Comparison of ENCODE assay signal across 8 cellular contexts in genomic region chr6:150334790-150335783, GRCh38. TPM values are rescaled to one million over a fixed set of nuclear protein-coding genes. Genes with fewer than 3 reads are reported as not detected.
A peak's percentile ranks its signal among the peaks of the same experiment; 100 is the strongest.
DNase-seq lines count a peak whose midpoint lies in the region; ATAC-seq and TF ChIP-seq lines count a peak whose summit lies in the region.

No MANE protein-coding gene starts in this region.

- ATAC-seq in HCT116 (peak; percentile 74), memory B cell (ENCODE audit: low read depth) (peak; percentile 37), GM18873 (IDR thresholded peaks at IDR 0.05; ENCODE audit: low FRiP score, unreplicated experiment) (no peak)

- TF ChIP-seq CTCF in HCT116 (IDR thresholded peaks at IDR 0.05 in 2 of 3, conservative IDR thresholded peaks at IDR 0.05 in 1 of 3; ENCODE audit: borderline replicate concordance in 1 of 3, insufficient read depth in 1 of 3, low read depth in 2 of 3, low read length in 2 of 3) (peak; percentile 70 to 94 (median 91)), dorsolateral prefrontal cortex (IDR thresholded peaks at IDR 0.05 in 54 of 56, conservative IDR thresholded peaks at IDR 0.05 in 2 of 56; ENCODE audit: low read depth in 1 of 56, partially characterized antibody in 56 of 56) (peak; percentile 51 to 94 (median 84))

- POLR2A ChIA-PET in HCT116 (lab: Charles Lee) = no interaction called here

- no peak overlapping the region for H3K9ac ChIP-seq in HCT116 (ENCODE audit: low read length)

- H2AFZ ChIP-seq in HCT116 (ENCODE audit: low read depth, low read length, poor library complexity, severe bottlenecking) = peak overlapping the region; percentile 17

- H3K27ac ChIP-seq in HCT116 (ENCODE audit: low read depth, low read length) (no peak overlapping the region), dorsolateral prefrontal cortex (no peak overlapping the region)

- H3K27ac Mint-ChIP-seq in memory B cell = no peak overlapping the region

- H3K4me3 ChIP-seq in HCT116 (replicated peaks in 1 of 2; ENCODE audit: low read depth in 1 of 2, low read length in 2 of 2) (no peak overlapping the region), dorsolateral prefrontal cortex (no peak overlapping the region)

- TF ChIP-seq POLR2A in HCT116 (IDR thresholded peaks at IDR 0.05; ENCODE audit: borderline replicate concordance, extremely low read depth, insufficient read depth, insufficient read length) = no peak

- peaks cover 6% of the 10 kb centered on the region for H3K27me3 Mint-ChIP-seq in memory B cell

- peak; percentile 98 for TF ChIP-seq RAD21 in HCT116 (IDR thresholded peaks at IDR 0.05; ENCODE audit: low read depth)

- H3K36me3 Mint-ChIP-seq in memory B cell = no peaks in the 10 kb centered on the region

- H3K36me3 ChIP-seq in HCT116 (ENCODE audit: control insufficient read depth in 1 of 2, insufficient read depth in 2 of 2, low read length in 2 of 2) = no peaks in the 10 kb centered on the region

- BruUV-seq in HCT116 (replicated peaks; lab: Mats Ljungman, UMichigan) = no TSS peak

- H3K79me2 ChIP-seq in HCT116 (ENCODE audit: insufficient read depth, low read length) = no peaks in the 10 kb centered on the region

- no peaks in the 10 kb centered on the region for H4K20me1 ChIP-seq in HCT116 (ENCODE audit: insufficient read depth)

- no peaks in the 10 kb centered on the region for H3K9me3 ChIP-seq in HCT116 (ENCODE audit: control insufficient read depth in 1 of 2, insufficient read depth in 1 of 2, low read depth in 1 of 2, low read length in 2 of 2)

- H3K4me2 ChIP-seq in HCT116 (ENCODE audit: low read length) = no peak overlapping the region

- H3K4me1 ChIP-seq in HCT116 (ENCODE audit: control insufficient read depth in 1 of 2, insufficient read depth in 2 of 2, low read length in 2 of 2) = peaks cover 0 to 8% of the 10 kb centered on the region in 2 experiments; a peak in 2 of 4 replicates

- RAD21 ChIA-PET in HCT116 (lab: Charles Lee; ENCODE audit: low non-redundant PET in 1 of 2, low total read pairs in 2 of 2, uncharacterized antibody in 2 of 2, unreplicated experiment in 2 of 2) = interaction anchor here in 1 of 2 experiments (1.0 kb wide), 2 partner anchors 254 to 256 kb away, joined by 4 read pairs; no protein-coding TSS in a partner anchor

- H3K27me3 ChIP-seq in HCT116 (ENCODE audit: insufficient read depth, low read length) = no peaks in the 10 kb centered on the region
- H3K27me3 ChIP-seq in dorsolateral prefrontal cortex = peaks cover 0 to 2% (median 0%) of the 10 kb centered on the region in 45 donors

- H3K4me1 Mint-ChIP-seq in memory B cell = no peaks in the 10 kb centered on the region

- no peak overlapping the region for H3K4me3 Mint-ChIP-seq in memory B cell

- H3K9me2 ChIP-seq in HCT116 (ENCODE audit: insufficient read depth) = no peaks in the 10 kb centered on the region

- no peaks in the 10 kb centered on the region for H3K9me3 Mint-ChIP-seq in memory B cell

- DNase-seq in NCI-H1417 (lab: John Stamatoyannopoulos, UW) = peak; percentile 44 to 83 (median 56)
- no peak for DNase-seq in NCI-H1417 treated with DMSO at 0.1 percent for 48 hours (lab: John Stamatoyannopoulos, UW)
- peak; percentile 80 for DNase-seq in HCT116 (ENCODE audit: low read depth, low spot score)
- peak; percentile 39 for DNase-seq in RPMI7951 (ENCODE audit: low read depth)
- DNase-seq in dorsolateral prefrontal cortex = peak in 4 of 10 donors; percentile 18 to 70 (median 37)
- DNase-seq in memory B cell (ENCODE audit: low spot score in 2 of 2) = peak; percentile 24 to 42
- no peak for DNase-seq in effector CD4-positive, alpha-beta T cell

- intact Hi-C loops in HCT116 (cut with micrococcal nuclease) = loop anchor here (1.0 to 10.0 kb wide), 6 partner anchors 62 to 480 kb away; partner anchors contain the start of genes PPP1R14C and RAET1L
- intact Hi-C loops in dorsolateral prefrontal cortex (cut with DNase I) = loop anchor here (2.0 to 5.0 kb wide), 3 partner anchors 253 to 498 kb away; no protein-coding TSS in a partner anchor

- CTCF ChIA-PET in HCT116 (lab: Charles Lee) = interaction anchor here (0.6 to 1.8 kb wide), 6 partner anchors 154 to 326 kb away, joined by 3 to 24 read pairs (median 4); no protein-coding TSS in a partner anchor

TF ChIP-seq in HCT116, 20 proteins besides CTCF, POLR2A, EP300 and RAD21:
- TF ChIP-seq TCF7L2 (IDR thresholded peaks at IDR 0.05; ENCODE audit: borderline replicate concordance, extremely low read depth, insufficient read depth, insufficient read length) (no peak), CBX3 (IDR thresholded peaks at IDR 0.05; ENCODE audit: low read depth) (no peak), ELF1 (IDR thresholded peaks at IDR 0.05; ENCODE audit: borderline replicate concordance, low read depth) (no peak), ZBTB33 (IDR thresholded peaks at IDR 0.05; ENCODE audit: extremely low read depth, insufficient replicate concordance, low read length) (no peak), SP1 (IDR thresholded peaks at IDR 0.05; ENCODE audit: low read depth) (no peak), FOSL1 (IDR thresholded peaks at IDR 0.05; ENCODE audit: low read depth) (no peak), EZH2phosphoT487 (IDR thresholded peaks at IDR 0.05; ENCODE audit: borderline replicate concordance) (no peak), EGR1 (IDR thresholded peaks at IDR 0.05; ENCODE audit: low read depth) (no peak), ZFX (IDR thresholded peaks at IDR 0.05) (no peak), MAX (IDR thresholded peaks at IDR 0.05) (no peak), CEBPB (IDR thresholded peaks at IDR 0.05; ENCODE audit: low read depth) (no peak), SIN3A (IDR thresholded peaks at IDR 0.05; ENCODE audit: low read depth) (no peak), POLR2AphosphoS5 (IDR thresholded peaks at IDR 0.05; ENCODE audit: low read depth, low read length) (no peak)
- TF ChIP-seq, protein P1, sequence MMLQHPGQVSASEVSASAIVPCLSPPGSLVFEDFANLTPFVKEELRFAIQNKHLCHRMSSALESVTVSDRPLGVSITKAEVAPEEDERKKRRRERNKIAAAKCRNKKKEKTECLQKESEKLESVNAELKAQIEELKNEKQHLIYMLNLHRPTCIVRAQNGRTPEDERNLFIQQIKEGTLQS (IDR thresholded peaks at IDR 0.05) = no peak

RNA-seq across cellular contexts. Expression of gene IYD, which starts 33.7 kb away (rescaled TPM):
- not detected for total RNA-seq in HCT116 (2021; ENCODE audit: unreplicated experiment)
- polyA plus RNA-seq in HCT116 (2012) = not detected in 2 replicates
- total RNA-seq in RPMI7951 (2014; rRNA removed; shearing (Covaris generic)) = not detected in 2 replicates
- under 1 TPM in 5 of 120 experiments, not detected in 115; 0.07 to 0.49 (median 0.10) TPM for total RNA-seq in dorsolateral prefrontal cortex

Comparison
In these comparisons a context has a peak if more than half of its experiments do, and no peak if none do; other contexts are left out.
1. DNase-seq: peak in NCI-H1417 (3 of 3), HCT116 (single experiment), RPMI7951 (single experiment) and memory B cell (2 of 2); none in NCI-H1417 treated with DMSO at 0.1 percent for 48 hours (single experiment) and effector CD4-positive, alpha-beta T cell (single experiment).